ENCODE assay signal across 17 cellular contexts in genomic region chr20:10747019-10747418, GRCh38.
DNase-seq lines count a peak whose midpoint lies in the region; ATAC-seq and TF ChIP-seq lines count a peak whose summit lies in the region.
"Had no signal": no experiment of that assay in that cellular context is flagged by ENCODE, and none has a peak within 500 bp of the region (broad histone marks: within the 10 kb centered on the region; RNA-seq: fewer than 3 reads in every experiment).

No MANE protein-coding gene starts in this region.

- no peaks in the 10 kb centered on the region for H3K27me3 Mint-ChIP-seq in H9 (ENCODE audit: low read depth)

- H3K27ac ChIP-seq in H9 (ENCODE audit: insufficient read length, low read depth, low read length) (no peak overlapping the region), skin epidermis (peak overlapping the region in 11 of 21 experiments; percentile 12 to 55 (median 45))
- H3K27ac ChIP-seq: ascending aorta, psoas muscle, SJSA1 had no signal

- H3K9me3 ChIP-seq in H9 (ENCODE audit: control insufficient read depth, low read depth, low read length): no peaks in the 10 kb centered on the region
- H3K9me3 ChIP-seq: ascending aorta, Caco-2, psoas muscle, SJSA1 had no signal

- TF ChIP-seq CTCF in H9 (conservative IDR thresholded peaks at IDR 0.05) (no peak), epithelial cell of esophagus (IDR thresholded peaks at IDR 0.05; ENCODE audit: insufficient read depth, low read depth, low read length, missing control alignments) (no peak)

- no peak overlapping the region for H3K4ac ChIP-seq in H9 (ENCODE audit: low read depth, low read length)

- H2BK120ac ChIP-seq in H9 (ENCODE audit: low read depth, low read length, poor library complexity, severe bottlenecking): no peak overlapping the region

- no peak overlapping the region for H2BK15ac ChIP-seq in H9 (ENCODE audit: low read depth, low read length)

- H3K14ac ChIP-seq in H9 (ENCODE audit: insufficient read depth, low read length): no peak overlapping the region

- no peak overlapping the region for H3T11ph ChIP-seq in H9 (ENCODE audit: low read length)

- H2AFZ ChIP-seq in H9 (ENCODE audit: low read length): peak overlapping the region; percentile 73

- no peaks in the 10 kb centered on the region for H3K4me1 ChIP-seq in H9 (ENCODE audit: insufficient read depth, low read length)
- H3K4me1 ChIP-seq: psoas muscle, SJSA1 had no signal

- no peak for DNase-seq in H9
- DNase-seq in epithelial cell of esophagus (ENCODE audit: low read depth): peak; percentile 67
- DNase-seq in kidney glomerular epithelial cell (lab: John Stamatoyannopoulos, UW): peak; percentile 19
- no peak for DNase-seq in COLO829 (ENCODE audit: low spot score)
- DNase-seq: activated CD4-positive, alpha-beta T cell treated with anti-CD3 and anti-CD28 coated beads for 4 hours; activated CD8-positive, alpha-beta memory T cell treated with anti-CD3 and anti-CD28 coated beads, Interleukin-2, amount 50 U/mL, for 4 hours; HCEC 1CT; NCI-H1694; psoas muscle; T1000 had no signal

- no peaks in the 10 kb centered on the region for H3K27me3 ChIP-seq in H9 (ENCODE audit: insufficient read depth, low read length)
- H3K27me3 ChIP-seq: ascending aorta, SJSA1 had no signal

- no peaks in the 10 kb centered on the region for H3K9me3 Mint-ChIP-seq in H9

- H2AK5ac ChIP-seq in H9 (ENCODE audit: insufficient read length, low read length): no peak overlapping the region

- no peak for ATAC-seq in HG03159 (IDR thresholded peaks at IDR 0.05; ENCODE audit: unreplicated experiment)
- no peak for ATAC-seq in GM21423 (IDR thresholded peaks at IDR 0.05; ENCODE audit: unreplicated experiment)
- no peak for ATAC-seq in GM19397 (IDR thresholded peaks at IDR 0.05; ENCODE audit: unreplicated experiment)
- ATAC-seq: psoas muscle had no signal

- WGBS in H9 (ENCODE audit: extremely low coverage, insufficient read length, low lambda C conversion rate): no CpG with 5 or more reads among the region's 6 CpGs

- no peaks in the 10 kb centered on the region for H3K23me2 ChIP-seq in H9 (ENCODE audit: insufficient read length, low read depth, low read length, poor library complexity, severe bottlenecking)

- no peak overlapping the region for H4K5ac ChIP-seq in H9 (ENCODE audit: insufficient read length, low read depth, low read length)

- H3K56ac ChIP-seq in H9 (ENCODE audit: insufficient read length, low read depth, low read length): no peak overlapping the region

- no peaks in the 10 kb centered on the region for H3K79me2 ChIP-seq in H9 (ENCODE audit: insufficient read depth, low read length)

- H3K36me3 Mint-ChIP-seq in H9 (ENCODE audit: insufficient read depth in 1 of 3, low read depth in 3 of 3): no peaks in the 10 kb centered on the region

- no peak overlapping the region; a peak in 1 of 7 replicates for H3K27ac Mint-ChIP-seq in H9

- H3K18ac ChIP-seq in H9 (ENCODE audit: insufficient read length, low read depth, low read length): no peak overlapping the region

- no peaks in the 10 kb centered on the region for H3K79me1 ChIP-seq in H9 (ENCODE audit: insufficient read depth, low read depth, low read length, poor library complexity, severe bottlenecking)

- no peak overlapping the region for H4K91ac ChIP-seq in H9 (ENCODE audit: insufficient read length, low read depth, low read length)

- no peak overlapping the region for H3K4me2 ChIP-seq in H9 (ENCODE audit: insufficient read depth, insufficient read length, low read length)

- no peak overlapping the region for H3K4me3 Mint-ChIP-seq in H9

- H3K23ac ChIP-seq in H9 (ENCODE audit: insufficient read length, low read depth, low read length): no peak overlapping the region

- no peak overlapping the region for H2BK5ac ChIP-seq in H9 (ENCODE audit: insufficient read length, low read length)

- H2BK20ac ChIP-seq in H9 (ENCODE audit: low read depth, low read length, poor library complexity, severe bottlenecking): no peak overlapping the region

- no peak overlapping the region for H4K8ac ChIP-seq in H9 (replicated peaks; ENCODE audit: insufficient read length, low read depth, low read length)

- no peak overlapping the region for H2BK12ac ChIP-seq in H9 (ENCODE audit: insufficient read length, low read depth, low read length)

- H3K4me1 Mint-ChIP-seq in H9: peaks cover 0 to 2% of the 10 kb centered on the region in 2 experiments; a peak in 1 of 4 replicates

- no peak overlapping the region for H3K4me3 ChIP-seq in epithelial cell of esophagus (ENCODE audit: low read length)
- no peak overlapping the region for H3K4me3 ChIP-seq in skin epidermis
- H3K4me3 ChIP-seq: psoas muscle, SJSA1 had no signal

- no peaks in the 10 kb centered on the region for H4K20me1 ChIP-seq in H9 (ENCODE audit: control insufficient read depth, insufficient read depth, insufficient read length)

- no peak overlapping the region for H3K9ac ChIP-seq in H9 (ENCODE audit: extremely low read depth, insufficient read length, low read length)

Comparison
In these comparisons a context has a peak if more than half of its experiments do, and no peak if none do; other contexts are left out.
1. DNase-seq: peak in epithelial cell of esophagus (single experiment) and kidney glomerular epithelial cell (single experiment); none in H9 (single experiment) and COLO829 (single experiment).